8 cellular contexts compared by ENCODE assay signal in genomic region chr13:99916366-99917103, GRCh38. TPM values are rescaled to one million over a fixed set of nuclear protein-coding genes. Genes with fewer than 3 reads are reported as not detected.
A peak's percentile ranks its signal among the peaks of the same experiment; 100 is the strongest.
DNase-seq lines count a peak whose midpoint lies in the region; ATAC-seq and TF ChIP-seq lines count a peak whose summit lies in the region.

No MANE protein-coding gene starts in this region.

- CTCF ChIA-PET in SK-N-SH (lab: Yijun Ruan, JAX): interaction anchor here (0.6 to 3.7 kb wide), 33 partner anchors 9 to 1506 kb away, joined by 3 to 23 read pairs (median 5); no protein-coding TSS in a partner anchor

- in situ Hi-C loops in HAP-1 (cut with MboI; ENCODE audit: low sequenced_read_pairs): loop anchor here (10.0 kb wide), 1 partner anchor 318 kb away; no protein-coding TSS in a partner anchor

- peaks cover 19% of the 10 kb centered on the region for H3K27me3 Mint-ChIP-seq in activated naive CD8-positive, alpha-beta T cell treated with anti-CD3 and anti-CD28 coated beads, Interleukin-2, amount 10 ng/mL, durations not matched to agents 7 days and 5 days
- peaks cover 23% of the 10 kb centered on the region for H3K27me3 Mint-ChIP-seq in activated naive CD8-positive, alpha-beta T cell treated with anti-CD3 and anti-CD28 coated beads for 36 hours
- peaks cover 29% of the 10 kb centered on the region for H3K27me3 Mint-ChIP-seq in nephron progenitor cell (ENCODE audit: low read depth, poor library complexity)

- TF ChIP-seq EP300 in SK-N-SH (IDR thresholded peaks at IDR 0.05; ENCODE audit: borderline replicate concordance in 1 of 2, low read depth in 1 of 2, low read length in 1 of 2): no peak
- TF ChIP-seq EP300 in esophagus muscularis mucosa (IDR thresholded peaks at IDR 0.05): no peak

- POLR2A ChIA-PET in activated naive CD8-positive, alpha-beta T cell treated with anti-CD3 and anti-CD28 coated beads, Interleukin-2, amount 10 ng/mL, durations not matched to agents 7 days and 5 days (lab: Charles Lee): no interaction called here
- POLR2A ChIA-PET in SK-N-SH (lab: Yijun Ruan, JAX): no interaction called here

- no peaks in the 10 kb centered on the region for H3K36me3 Mint-ChIP-seq in activated naive CD8-positive, alpha-beta T cell treated with anti-CD3 and anti-CD28 coated beads, Interleukin-2, amount 10 ng/mL, durations not matched to agents 7 days and 5 days
- H3K36me3 Mint-ChIP-seq in activated naive CD8-positive, alpha-beta T cell treated with anti-CD3 and anti-CD28 coated beads for 36 hours: no peaks in the 10 kb centered on the region
- no peaks in the 10 kb centered on the region for H3K36me3 Mint-ChIP-seq in nephron progenitor cell (ENCODE audit: low read depth)

- no peaks in the 10 kb centered on the region for H3K9me3 Mint-ChIP-seq in activated naive CD8-positive, alpha-beta T cell treated with anti-CD3 and anti-CD28 coated beads, Interleukin-2, amount 10 ng/mL, durations not matched to agents 7 days and 5 days
- no peaks in the 10 kb centered on the region for H3K9me3 Mint-ChIP-seq in activated naive CD8-positive, alpha-beta T cell treated with anti-CD3 and anti-CD28 coated beads for 36 hours
- H3K9me3 Mint-ChIP-seq in nephron progenitor cell: no peaks in the 10 kb centered on the region

- no peak for TF ChIP-seq POLR2A in esophagus muscularis mucosa (IDR thresholded peaks at IDR 0.05; ENCODE audit: low read depth)

- no peaks in the 10 kb centered on the region for H4K20me1 ChIP-seq in SK-N-SH (ENCODE audit: insufficient read depth)

- no peaks in the 10 kb centered on the region for H3F3A ChIP-seq in SK-N-SH (replicated peaks; ENCODE audit: insufficient read depth)

- H3K4me3 ChIP-seq in HAP-1 (no peak overlapping the region), SK-N-SH (ENCODE audit: low read depth in 2 of 2, low read length in 1 of 2) (no peak overlapping the region), esophagus muscularis mucosa (no peak overlapping the region)

- peaks cover 16% of the 10 kb centered on the region for H3K4me1 Mint-ChIP-seq in activated naive CD8-positive, alpha-beta T cell treated with anti-CD3 and anti-CD28 coated beads, Interleukin-2, amount 10 ng/mL, durations not matched to agents 7 days and 5 days
- H3K4me1 Mint-ChIP-seq in activated naive CD8-positive, alpha-beta T cell treated with anti-CD3 and anti-CD28 coated beads for 36 hours: peaks cover 9% of the 10 kb centered on the region
- H3K4me1 Mint-ChIP-seq in nephron progenitor cell: peaks cover 16% of the 10 kb centered on the region

- ATAC-seq in activated naive CD8-positive, alpha-beta T cell treated with anti-CD3 and anti-CD28 coated beads, Interleukin-2, amount 10 ng/mL, durations not matched to agents 7 days and 5 days (ENCODE audit: low read depth): peak; percentile 46
- ATAC-seq in GM18873 (IDR thresholded peaks at IDR 0.05; ENCODE audit: low FRiP score, unreplicated experiment): no peak

- H2AFZ ChIP-seq in SK-N-SH (ENCODE audit: low read depth): no peak overlapping the region

- H3K27me3 ChIP-seq in HAP-1 (ENCODE audit: low read depth): peaks cover 32% of the 10 kb centered on the region
- peaks cover 58% of the 10 kb centered on the region for H3K27me3 ChIP-seq in SK-N-SH (ENCODE audit: insufficient read depth)
- peaks cover 0 to 47% (median 8%) of the 10 kb centered on the region in 4 donors for H3K27me3 ChIP-seq in esophagus muscularis mucosa

- no peaks in the 10 kb centered on the region for H3K9me2 ChIP-seq in SK-N-SH

- H3K79me2 ChIP-seq in SK-N-SH (ENCODE audit: insufficient read depth): no peaks in the 10 kb centered on the region

- H3K27ac Mint-ChIP-seq in activated naive CD8-positive, alpha-beta T cell treated with anti-CD3 and anti-CD28 coated beads, Interleukin-2, amount 10 ng/mL, durations not matched to agents 7 days and 5 days: no peak overlapping the region
- H3K27ac Mint-ChIP-seq in activated naive CD8-positive, alpha-beta T cell treated with anti-CD3 and anti-CD28 coated beads for 36 hours: no peak overlapping the region
- peak overlapping the region; percentile 1 for H3K27ac Mint-ChIP-seq in nephron progenitor cell

- no peak for DNase-seq in activated naive CD8-positive, alpha-beta T cell treated with anti-CD3 and anti-CD28 coated beads, Interleukin-2, amount 10 ng/mL, durations not matched to agents 7 days and 5 days
- DNase-seq in activated naive CD8-positive, alpha-beta T cell treated with anti-CD3 and anti-CD28 coated beads for 36 hours: no peak
- DNase-seq in HAP-1 (ENCODE audit: low spot score in 2 of 2): peak; percentile 43 to 70
- peak; percentile 81 for DNase-seq in NAMALWA (ENCODE audit: low spot score)
- peak; percentile 73 for DNase-seq in SK-N-SH
- no peak for DNase-seq in esophagus muscularis mucosa (ENCODE audit: extremely low spot score)
- no peak for DNase-seq in nephron progenitor cell

- no peaks in the 10 kb centered on the region for H3K4me1 ChIP-seq in HAP-1
- H3K4me1 ChIP-seq in SK-N-SH (ENCODE audit: control insufficient read depth in 1 of 2, insufficient read depth in 2 of 2, low read depth in 1 of 2, low read length in 1 of 2): no peaks in the 10 kb centered on the region
- H3K4me1 ChIP-seq in esophagus muscularis mucosa: no peaks in the 10 kb centered on the region

- no peaks in the 10 kb centered on the region for H3K36me3 ChIP-seq in HAP-1 (replicated peaks)
- no peaks in the 10 kb centered on the region for H3K36me3 ChIP-seq in SK-N-SH (replicated peaks in 1 of 2; ENCODE audit: control insufficient read depth in 1 of 2, insufficient read depth in 2 of 2, low read length in 1 of 2)
- no peaks in the 10 kb centered on the region for H3K36me3 ChIP-seq in esophagus muscularis mucosa

- WGBS in SK-N-SH (ENCODE audit: low lambda C conversion rate): 9% methylated on average over 10 of the region's 10 CpGs
- 51% methylated on average over 10 of the region's 10 CpGs for WGBS in esophagus muscularis mucosa

- TF ChIP-seq RAD21 in SK-N-SH (IDR thresholded peaks at IDR 0.05; ENCODE audit: low read length): peak; percentile 78

- intact Hi-C loops in esophagus muscularis mucosa (cut with DNase I): loop anchor here (5.0 to 10.0 kb wide), 2 partner anchors 321 to 598 kb away; no protein-coding TSS in a partner anchor

- no peak overlapping the region for H3K9ac ChIP-seq in SK-N-SH

- H3K9me3 ChIP-seq in HAP-1 (no peaks in the 10 kb centered on the region), SK-N-SH (no peaks in the 10 kb centered on the region), esophagus muscularis mucosa (no peaks in the 10 kb centered on the region)

- no peak overlapping the region for H3K4me2 ChIP-seq in SK-N-SH

- H3K27ac ChIP-seq in SK-N-SH (ENCODE audit: low read depth in 2 of 2, low read length in 1 of 2) (no peak overlapping the region), esophagus muscularis mucosa (replicated peaks in 1 of 4) (no peak overlapping the region)

- peak; percentile 92 for TF ChIP-seq CTCF in SK-N-SH (IDR thresholded peaks at IDR 0.05)
- peak; percentile 68 to 76 (median 73) for TF ChIP-seq CTCF in esophagus muscularis mucosa (IDR thresholded peaks at IDR 0.05)
- peak; percentile 81 for TF ChIP-seq CTCF in nephron progenitor cell (IDR thresholded peaks at IDR 0.05)

- H3K4me3 Mint-ChIP-seq in activated naive CD8-positive, alpha-beta T cell treated with anti-CD3 and anti-CD28 coated beads, Interleukin-2, amount 10 ng/mL, durations not matched to agents 7 days and 5 days: no peak overlapping the region
- no peak overlapping the region for H3K4me3 Mint-ChIP-seq in activated naive CD8-positive, alpha-beta T cell treated with anti-CD3 and anti-CD28 coated beads for 36 hours
- H3K4me3 Mint-ChIP-seq in nephron progenitor cell: no peak overlapping the region

TF ChIP-seq in SK-N-SH, 30 proteins besides CTCF, POLR2A, EP300 and RAD21:
- TF ChIP-seq IRF3 (IDR thresholded peaks at IDR 0.05; ENCODE audit: low read depth, low read length): no peak
- TF ChIP-seq USF1 (IDR thresholded peaks at IDR 0.05; ENCODE audit: borderline replicate concordance, low read depth): no peak
- no peak for TF ChIP-seq RCOR1 (IDR thresholded peaks at IDR 0.05; ENCODE audit: low read length)
- TF ChIP-seq TCF12 (IDR thresholded peaks at IDR 0.05): no peak
- TF ChIP-seq SMC3 (IDR thresholded peaks at IDR 0.05; ENCODE audit: low read depth, low read length): peak; percentile 92
- TF ChIP-seq TEAD4 (IDR thresholded peaks at IDR 0.05; ENCODE audit: borderline replicate concordance, insufficient read depth): no peak

RNA-seq across cellular contexts. Expression of gene ZIC5, which starts 55.0 kb away (rescaled TPM):
- not detected for total RNA-seq in activated naive CD8-positive, alpha-beta T cell treated with anti-CD3 and anti-CD28 coated beads, Interleukin-2, amount 10 ng/mL, durations not matched to agents 7 days and 5 days
- not detected for total RNA-seq in activated naive CD8-positive, alpha-beta T cell treated with anti-CD3 and anti-CD28 coated beads for 36 hours
- polyA plus RNA-seq in SK-N-SH (2012; rRNA removed): not detected in 2 replicates
- not detected in 2 replicates for polyA plus RNA-seq in SK-N-SH (2012; cell fraction: cytosol; rRNA removed)
- polyA plus RNA-seq in SK-N-SH (2012; cell fraction: nucleus; rRNA removed): not detected in 2 replicates
- not detected for total RNA-seq in esophagus muscularis mucosa

Comparison
In these comparisons a context has a peak if more than half of its experiments do, and no peak if none do; other contexts are left out.
1. DNase-seq: peak in HAP-1 (2 of 2), NAMALWA (single experiment) and SK-N-SH (single experiment); none in activated naive CD8-positive, alpha-beta T cell treated with anti-CD3 and anti-CD28 coated beads, Interleukin-2, amount 10 ng/mL, durations not matched to agents 7 days and 5 days (single experiment), activated naive CD8-positive, alpha-beta T cell treated with anti-CD3 and anti-CD28 coated beads for 36 hours (single experiment), esophagus muscularis mucosa (single experiment) and nephron progenitor cell (single experiment).
2. Peak in every context shown above with its lines, with median percentiles within 50 percentile points of each other: CTCF ChIP-seq.